In genomic region chr15:92831459-92832229, GRCh38 we compare ENCODE assay signal across 1 cellular context.
A peak's percentile ranks its signal among the peaks of the same experiment; 100 is the strongest.
TF ChIP-seq lines count a peak whose summit lies in the region.

No MANE protein-coding gene starts in this region.

TF ChIP-seq in GM12878, 131 proteins besides CTCF, POLR2A, EP300 and RAD21 (continued from another document and continues in another):
- TF ChIP-seq ZNF592 (IDR thresholded peaks at IDR 0.05), result no peak
- no peak for TF ChIP-seq HCFC1 (IDR thresholded peaks at IDR 0.05; ENCODE audit: low read length)
- TF ChIP-seq KLF5 (IDR thresholded peaks at IDR 0.05; ENCODE audit: partially characterized antibody), result peak; percentile 78
- peak; percentile 61 for TF ChIP-seq BCL3 (IDR thresholded peaks at IDR 0.05; ENCODE audit: borderline replicate concordance, insufficient read depth, low read depth, low read length, poor library complexity, severe bottlenecking)
- TF ChIP-seq MYB (IDR thresholded peaks at IDR 0.05; ENCODE audit: borderline replicate concordance, low read depth, low read length), result no peak
- TF ChIP-seq STAT1 (conservative IDR thresholded peaks at IDR 0.05), result no peak
- TF ChIP-seq YBX1 (IDR thresholded peaks at IDR 0.05), result no peak
- TF ChIP-seq IRF3 (IDR thresholded peaks at IDR 0.05), result no peak
- no peak for TF ChIP-seq ZSCAN29 (IDR thresholded peaks at IDR 0.05)
- TF ChIP-seq KAT2A (conservative IDR thresholded peaks at IDR 0.05; ENCODE audit: control insufficient read depth, low read depth, low read length), result no peak
- TF ChIP-seq EED (IDR thresholded peaks at IDR 0.05; ENCODE audit: low read depth), result peak; percentile 92
- no peak for TF ChIP-seq NFXL1 (IDR thresholded peaks at IDR 0.05; ENCODE audit: borderline replicate concordance)
- TF ChIP-seq ZBTB40 (IDR thresholded peaks at IDR 0.05; ENCODE audit: borderline replicate concordance), result 0 out of 2 replicates have a peak, but pooled peaks have one; percentile 8
- TF ChIP-seq SIX5 (IDR thresholded peaks at IDR 0.05; ENCODE audit: low read depth, low read length, severe bottlenecking), result no peak
- TF ChIP-seq RB1 (IDR thresholded peaks at IDR 0.05; ENCODE audit: borderline replicate concordance), result peak; percentile 18; the same call in 1 of the 2 replicates
- peak; percentile 46; the same call in 1 of the 2 replicates for TF ChIP-seq MAX (IDR thresholded peaks at IDR 0.05; ENCODE audit: low read depth, low read length)
- TF ChIP-seq LARP7 (IDR thresholded peaks at IDR 0.05), result 0 out of 2 replicates have a peak, but pooled peaks have one; percentile 60
- peak; percentile 59 for TF ChIP-seq SMAD1 (IDR thresholded peaks at IDR 0.05; ENCODE audit: low read depth, partially characterized antibody)
- no peak for TF ChIP-seq CHD4 (IDR thresholded peaks at IDR 0.05)
- peak; percentile 80; the same call in 1 of the 2 replicates for TF ChIP-seq TAF1 (IDR thresholded peaks at IDR 0.05; ENCODE audit: borderline replicate concordance, low read depth, low read length)
- TF ChIP-seq JUND (IDR thresholded peaks at IDR 0.05; ENCODE audit: low read depth, low read length), result peak; percentile 84; the same call in 1 of the 2 replicates
- TF ChIP-seq NBN (IDR thresholded peaks at IDR 0.05), result peak; percentile 90; the same call in 1 of the 2 replicates
- peak; percentile 74; the same call in 1 of the 2 replicates for TF ChIP-seq SPI1 (IDR thresholded peaks at IDR 0.05; ENCODE audit: borderline replicate concordance, insufficient read depth, low read depth, low read length)
- peak; percentile 32 for TF ChIP-seq RELA (IDR thresholded peaks at IDR 0.05; ENCODE audit: borderline replicate concordance, partially characterized antibody)
- TF ChIP-seq ESRRA (IDR thresholded peaks at IDR 0.05; ENCODE audit: low read length), result no peak
- TF ChIP-seq IRF4 (IDR thresholded peaks at IDR 0.05; ENCODE audit: low read depth, low read length), result no peak
- no peak for TF ChIP-seq BCLAF1 (IDR thresholded peaks at IDR 0.05)
- TF ChIP-seq ZBTB33 (IDR thresholded peaks at IDR 0.05), result no peak
- TF ChIP-seq CREB1 (IDR thresholded peaks at IDR 0.05; ENCODE audit: low read depth), result peak; percentile 65
- no peak for TF ChIP-seq SUPT20H (IDR thresholded peaks at IDR 0.05; ENCODE audit: borderline replicate concordance, control insufficient read depth, low read depth, low read length)
- 0 out of 2 replicates have a peak, but pooled peaks have one; percentile 46 for TF ChIP-seq MLLT1 (IDR thresholded peaks at IDR 0.05)
- TF ChIP-seq ZNF217 (IDR thresholded peaks at IDR 0.05), result no peak
- peak; percentile 80 for TF ChIP-seq SKIL (IDR thresholded peaks at IDR 0.05; ENCODE audit: low read depth, poor library complexity, severe bottlenecking)
- peak; percentile 95 for TF ChIP-seq PML (IDR thresholded peaks at IDR 0.05; ENCODE audit: low read length)
- no peak for TF ChIP-seq STAT3 (IDR thresholded peaks at IDR 0.05; ENCODE audit: low read depth, low read length)
- peak; percentile 52; the same call in 1 of the 2 replicates for TF ChIP-seq CBFB (IDR thresholded peaks at IDR 0.05; ENCODE audit: low read depth)
- TF ChIP-seq FOS (IDR thresholded peaks at IDR 0.05; ENCODE audit: borderline replicate concordance, extremely low read depth, insufficient read length), result no peak
- 0 out of 2 replicates have a peak, but pooled peaks have one; percentile 60 for TF ChIP-seq PAX8 (IDR thresholded peaks at IDR 0.05)
- 0 out of 2 replicates have a peak, but pooled peaks have one; percentile 36 for TF ChIP-seq ELK1 (IDR thresholded peaks at IDR 0.05; ENCODE audit: low read depth, low read length)
